Comparison of ENCODE assay signal across 16 cellular contexts in genomic region chr3:180624714-180625113, GRCh38. TPM values are rescaled to one million over a fixed set of nuclear protein-coding genes. Genes with fewer than 3 reads are reported as not detected.
DNase-seq lines count a peak whose midpoint lies in the region; ATAC-seq and TF ChIP-seq lines count a peak whose summit lies in the region.
"Had no signal": no experiment of that assay in that cellular context is flagged by ENCODE, and none has a peak within 500 bp of the region (broad histone marks: within the 10 kb centered on the region; RNA-seq: fewer than 3 reads in every experiment).

No MANE protein-coding gene starts in this region.

- no peak overlapping the region for H2AK5ac ChIP-seq in H9 (ENCODE audit: insufficient read length, low read length)

- H4K20me1 ChIP-seq in H9 (ENCODE audit: control insufficient read depth, insufficient read depth, insufficient read length) = no peaks in the 10 kb centered on the region
- H4K20me1 ChIP-seq in mammary epithelial cell (ENCODE audit: insufficient read depth, low read length) = no peaks in the 10 kb centered on the region

- no peak overlapping the region for H3T11ph ChIP-seq in H9 (ENCODE audit: low read length)

- H3K23me2 ChIP-seq in H9 (ENCODE audit: insufficient read length, low read depth, low read length, poor library complexity, severe bottlenecking) = no peaks in the 10 kb centered on the region

- in situ Hi-C loops in ACHN (cut with HindIII; ENCODE audit: low pct_ligation_motif_present, low pct_unique_long_range_greater_than_20kb, low sequenced_read_pairs) = loop anchor here (25.0 kb wide), 1 partner anchor 862 kb away; no protein-coding TSS in a partner anchor
- in situ Hi-C loops in mammary epithelial cell (cut with MboI; ENCODE audit: low sequenced_read_pairs in 2 of 2) = no loop called here

- H3K36me3 ChIP-seq in mammary epithelial cell (ENCODE audit: insufficient read depth, low read length) (no peaks in the 10 kb centered on the region), suprapubic skin (peaks cover 6% of the 10 kb centered on the region)
- H3K36me3 ChIP-seq: thyroid gland had no signal

- H2BK12ac ChIP-seq in H9 (ENCODE audit: insufficient read length, low read depth, low read length) = no peak overlapping the region

- H3K79me1 ChIP-seq in H9 (ENCODE audit: insufficient read depth, low read depth, low read length, poor library complexity, severe bottlenecking) = no peaks in the 10 kb centered on the region

- no peak overlapping the region for H3K18ac ChIP-seq in H9 (ENCODE audit: insufficient read length, low read depth, low read length)

- peaks cover 29% of the 10 kb centered on the region for H3K36me3 Mint-ChIP-seq in activated naive CD4-positive, alpha-beta T cell treated with anti-CD3 and anti-CD28 coated beads for 36 hours (ENCODE audit: low read depth)
- H3K36me3 Mint-ChIP-seq in activated naive CD4-positive, alpha-beta T cell treated with anti-CD3 and anti-CD28 coated beads, Interleukin-2, amount 10 ng/mL, durations not matched to agents 7 days and 5 days = peaks cover 48% of the 10 kb centered on the region
- peaks cover 14 to 26% (median 15%) of the 10 kb centered on the region in 3 experiments; a peak in 6 of 7 replicates for H3K36me3 Mint-ChIP-seq in H9 (ENCODE audit: insufficient read depth in 1 of 3, low read depth in 3 of 3)

- H3K27ac Mint-ChIP-seq in activated naive CD4-positive, alpha-beta T cell treated with anti-CD3 and anti-CD28 coated beads for 36 hours = peak overlapping the region; percentile 82
- H3K27ac Mint-ChIP-seq in activated naive CD4-positive, alpha-beta T cell treated with anti-CD3 and anti-CD28 coated beads, Interleukin-2, amount 10 ng/mL, durations not matched to agents 7 days and 5 days = no peak overlapping the region
- H3K27ac Mint-ChIP-seq in H9 = peak overlapping the region in 2 of 3 experiments; percentile 21 to 34; a peak in 3 of 7 replicates

- no peak for TF ChIP-seq CTCF in H9 (conservative IDR thresholded peaks at IDR 0.05)
- TF ChIP-seq CTCF in mammary epithelial cell (conservative IDR thresholded peaks at IDR 0.05 in 1 of 2, IDR thresholded peaks at IDR 0.05 in 1 of 2; ENCODE audit: extremely low read depth in 1 of 2, insufficient read depth in 1 of 2, low read depth in 1 of 2, low read length in 2 of 2) = no peak
- no peak for TF ChIP-seq CTCF in suprapubic skin (IDR thresholded peaks at IDR 0.05)

- no peak overlapping the region for H2AFZ ChIP-seq in H9 (ENCODE audit: low read length)
- H2AFZ ChIP-seq in mammary epithelial cell (ENCODE audit: low read depth, low read length) = no peak overlapping the region

- no peak for TF ChIP-seq EP300 in suprapubic skin (IDR thresholded peaks at IDR 0.05)

- peaks cover 27% of the 10 kb centered on the region for H3K4me1 Mint-ChIP-seq in activated naive CD4-positive, alpha-beta T cell treated with anti-CD3 and anti-CD28 coated beads for 36 hours (ENCODE audit: low read depth)
- H3K4me1 Mint-ChIP-seq in activated naive CD4-positive, alpha-beta T cell treated with anti-CD3 and anti-CD28 coated beads, Interleukin-2, amount 10 ng/mL, durations not matched to agents 7 days and 5 days = peaks cover 8% of the 10 kb centered on the region
- H3K4me1 Mint-ChIP-seq in H9 = peaks cover 23 to 25% of the 10 kb centered on the region in 2 experiments

- H3K56ac ChIP-seq in H9 (ENCODE audit: insufficient read length, low read depth, low read length) = no peak overlapping the region

- H4K8ac ChIP-seq in H9 (replicated peaks; ENCODE audit: insufficient read length, low read depth, low read length) = no peak overlapping the region

- no peak overlapping the region for H2BK5ac ChIP-seq in H9 (ENCODE audit: insufficient read length, low read length)

- intact Hi-C loops in activated naive CD4-positive, alpha-beta T cell treated with anti-CD3 and anti-CD28 coated beads for 36 hours (cut with micrococcal nuclease) = loop anchor here (1.0 to 2.0 kb wide), 2 partner anchors 22 to 56 kb away; partner anchors contain the start of gene TTC14
- intact Hi-C loops in mammary epithelial cell (cut with micrococcal nuclease) = no loop called here

- DNase-seq in activated naive CD4-positive, alpha-beta T cell treated with anti-CD3 and anti-CD28 coated beads for 36 hours = no peak
- DNase-seq in activated naive CD4-positive, alpha-beta T cell treated with anti-CD3 and anti-CD28 coated beads, Interleukin-2, amount 10 ng/mL, durations not matched to agents 7 days and 5 days = no peak
- no peak for DNase-seq in H9
- no peak for DNase-seq in ACHN
- DNase-seq in NCI-H2227 (lab: John Stamatoyannopoulos, UW; ENCODE audit: unreplicated experiment) = no peak
- no peak for DNase-seq in mammary epithelial cell
- no peak for DNase-seq in suprapubic skin (ENCODE audit: low spot score in 2 of 2)
- DNase-seq: activated CD8-positive, alpha-beta memory T cell treated with anti-CD3 and anti-CD28 coated beads for 24 hours; DMS 273 treated with DMSO at 0.1 percent for 48 hours; foreskin melanocyte; NCI-H1694; SW 1271; thyroid gland had no signal

- no peaks in the 10 kb centered on the region for H3K27me3 ChIP-seq in H9 (ENCODE audit: insufficient read depth, low read length)
- no peaks in the 10 kb centered on the region for H3K27me3 ChIP-seq in mammary epithelial cell (ENCODE audit: insufficient read depth, low read length)
- no peaks in the 10 kb centered on the region for H3K27me3 ChIP-seq in suprapubic skin
- H3K27me3 ChIP-seq: thyroid gland had no signal

- H3K4me3 Mint-ChIP-seq in activated naive CD4-positive, alpha-beta T cell treated with anti-CD3 and anti-CD28 coated beads for 36 hours = no peak overlapping the region
- H3K4me3 Mint-ChIP-seq in activated naive CD4-positive, alpha-beta T cell treated with anti-CD3 and anti-CD28 coated beads, Interleukin-2, amount 10 ng/mL, durations not matched to agents 7 days and 5 days = no peak overlapping the region
- peak overlapping the region in 1 of 2 experiments; percentile 24; a peak in 1 of 5 replicates for H3K4me3 Mint-ChIP-seq in H9

- no TSS peak for BruUV-seq in mammary epithelial cell (replicated peaks; lab: Mats Ljungman, UMichigan)

- H3K27me3 Mint-ChIP-seq in activated naive CD4-positive, alpha-beta T cell treated with anti-CD3 and anti-CD28 coated beads for 36 hours (ENCODE audit: low read depth) = no peaks in the 10 kb centered on the region
- no peaks in the 10 kb centered on the region for H3K27me3 Mint-ChIP-seq in activated naive CD4-positive, alpha-beta T cell treated with anti-CD3 and anti-CD28 coated beads, Interleukin-2, amount 10 ng/mL, durations not matched to agents 7 days and 5 days
- no peaks in the 10 kb centered on the region for H3K27me3 Mint-ChIP-seq in H9 (ENCODE audit: low read depth)

- no peak overlapping the region for H2BK15ac ChIP-seq in H9 (ENCODE audit: low read depth, low read length)

- no peaks in the 10 kb centered on the region for H3K4me1 ChIP-seq in H9 (ENCODE audit: insufficient read depth, low read length)
- no peaks in the 10 kb centered on the region for H3K4me1 ChIP-seq in mammary epithelial cell (ENCODE audit: insufficient read depth, low read length)
- no peaks in the 10 kb centered on the region for H3K4me1 ChIP-seq in suprapubic skin
- H3K4me1 ChIP-seq: thyroid gland had no signal

- CTCF ChIA-PET in activated naive CD4-positive, alpha-beta T cell treated with anti-CD3 and anti-CD28 coated beads for 36 hours (lab: Charles Lee) = no interaction called here
- CTCF ChIA-PET in activated naive CD4-positive, alpha-beta T cell treated with anti-CD3 and anti-CD28 coated beads, Interleukin-2, amount 10 ng/mL, durations not matched to agents 7 days and 5 days (lab: Charles Lee) = no interaction called here
- CTCF ChIA-PET in mammary epithelial cell (lab: Charles Lee; ENCODE audit: low non-redundant PET) = no interaction called here

- no peak overlapping the region for H2BK120ac ChIP-seq in H9 (ENCODE audit: low read depth, low read length, poor library complexity, severe bottlenecking)

- H3K9ac ChIP-seq in H9 (ENCODE audit: extremely low read depth, insufficient read length, low read length) (no peak overlapping the region), mammary epithelial cell (ENCODE audit: insufficient read depth, low read length) (no peak overlapping the region)

- H3K4me2 ChIP-seq in H9 (ENCODE audit: insufficient read depth, insufficient read length, low read length) (no peak overlapping the region), mammary epithelial cell (ENCODE audit: insufficient read depth, low read depth, low read length) (no peak overlapping the region)

- H3K23ac ChIP-seq in H9 (ENCODE audit: insufficient read length, low read depth, low read length) = no peak overlapping the region

- TF ChIP-seq POLR2A in suprapubic skin (IDR thresholded peaks at IDR 0.05) = no peak

- H3K27ac ChIP-seq in H9 (ENCODE audit: insufficient read length, low read depth, low read length) (no peak overlapping the region), mammary epithelial cell (ENCODE audit: insufficient read depth, low read depth, low read length) (no peak overlapping the region), suprapubic skin (no peak overlapping the region)
- H3K27ac ChIP-seq: thyroid gland had no signal

- H3K9me3 Mint-ChIP-seq in activated naive CD4-positive, alpha-beta T cell treated with anti-CD3 and anti-CD28 coated beads for 36 hours = peaks cover 9% of the 10 kb centered on the region
- peaks cover 6% of the 10 kb centered on the region for H3K9me3 Mint-ChIP-seq in activated naive CD4-positive, alpha-beta T cell treated with anti-CD3 and anti-CD28 coated beads, Interleukin-2, amount 10 ng/mL, durations not matched to agents 7 days and 5 days
- peaks cover 6 to 10% of the 10 kb centered on the region in 2 experiments; a peak in 3 of 5 replicates for H3K9me3 Mint-ChIP-seq in H9

- WGBS in H9 (ENCODE audit: extremely low coverage, insufficient read length, low lambda C conversion rate) = no CpG with 5 or more reads among the region's 2 CpGs
- WGBS in mammary epithelial cell (ENCODE audit: low coverage, missing lambda C conversion rate) = 100% methylated on average over 2 of the region's 2 CpGs
- WGBS in suprapubic skin = 90% methylated on average over 2 of the region's 2 CpGs

- H3K4ac ChIP-seq in H9 (ENCODE audit: low read depth, low read length) = no peak overlapping the region

- no peak overlapping the region for H3K14ac ChIP-seq in H9 (ENCODE audit: insufficient read depth, low read length)

- H2BK20ac ChIP-seq in H9 (ENCODE audit: low read depth, low read length, poor library complexity, severe bottlenecking) = no peak overlapping the region

- no peak overlapping the region for H4K91ac ChIP-seq in H9 (ENCODE audit: insufficient read length, low read depth, low read length)

- H3K9me3 ChIP-seq in H9 (ENCODE audit: control insufficient read depth, low read depth, low read length) (no peaks in the 10 kb centered on the region), mammary epithelial cell (replicated peaks; ENCODE audit: insufficient read depth, low read length) (no peaks in the 10 kb centered on the region), suprapubic skin (no peaks in the 10 kb centered on the region)
- H3K9me3 ChIP-seq: thyroid gland had no signal

- H3K79me2 ChIP-seq in H9 (ENCODE audit: insufficient read depth, low read length) (no peaks in the 10 kb centered on the region), mammary epithelial cell (ENCODE audit: insufficient read depth, low read length) (no peaks in the 10 kb centered on the region)

- H4K5ac ChIP-seq in H9 (ENCODE audit: insufficient read length, low read depth, low read length) = no peak overlapping the region

- dilution Hi-C loops in mammary epithelial cell (cut with HindIII; ENCODE audit: low sequenced_read_pairs) = no loop called here

- no peak overlapping the region for H3K4me3 ChIP-seq in mammary epithelial cell (replicated peaks in 1 of 3; ENCODE audit: insufficient read depth in 1 of 3, low read depth in 2 of 3, low read length in 3 of 3)
- H3K4me3 ChIP-seq in suprapubic skin = no peak overlapping the region
- H3K4me3 ChIP-seq: thyroid gland had no signal

- ATAC-seq in HG03460 (IDR thresholded peaks at IDR 0.05; ENCODE audit: unreplicated experiment) = peak; percentile 46

RNA-seq across cellular contexts. Expression of gene TTC14, which starts 22.8 kb away (rescaled TPM):
- total RNA-seq in activated naive CD4-positive, alpha-beta T cell treated with anti-CD3 and anti-CD28 coated beads for 36 hours = 10 to 100 TPM; 51.7 to 52.4 TPM
- total RNA-seq in H9 (2021) (28.4 and 30.4 TPM in 2 replicates), mammary epithelial cell (10 to 100 TPM; 31.0 to 37.0 TPM), suprapubic skin (10 to 100 TPM; 15.1 to 62.2 (median 24.0) TPM)
- polyA plus RNA-seq in mammary epithelial cell = 12.9 TPM
- 30.9 TPM for polyA minus RNA-seq in mammary epithelial cell

RNA-seq across cellular contexts. Expression of gene CCDC39, which starts 54.6 kb away (rescaled TPM):
- not detected for total RNA-seq in activated naive CD4-positive, alpha-beta T cell treated with anti-CD3 and anti-CD28 coated beads for 36 hours
- total RNA-seq in H9 (2021) = 0.59 and 0.79 TPM in 2 replicates
- total RNA-seq in mammary epithelial cell = under 1 TPM in 1 of 2 donors, not detected in 1; 0.26 TPM
- not detected for polyA plus RNA-seq in mammary epithelial cell
- not detected for polyA minus RNA-seq in mammary epithelial cell
- total RNA-seq in suprapubic skin = not detected
- polyA plus RNA-seq: AG04450, keratinocyte had no signal
